1 cellular context compared by ENCODE assay signal in genomic region chr20:3766381-3766780, GRCh38.
TF ChIP-seq lines count a peak whose summit lies in the region.

No MANE protein-coding gene starts in this region.

TF ChIP-seq in GM23338, 12 proteins besides CTCF, POLR2A, EP300 and RAD21 (continued from another document):
- TF ChIP-seq ZNF114 (CRISPR knock-in tag; IDR thresholded peaks at IDR 0.05) (no peak), NANOG (IDR thresholded peaks at IDR 0.05; ENCODE audit: borderline replicate concordance) (no peak), POLR2AphosphoS5 (IDR thresholded peaks at IDR 0.05; ENCODE audit: low read depth) (no peak), ZNF331 (CRISPR knock-in tag; IDR thresholded peaks at IDR 0.05; ENCODE audit: low read depth) (no peak), STAT1 (IDR thresholded peaks at IDR 0.05; ENCODE audit: unreplicated experiment) (no peak), ETS1 (IDR thresholded peaks at IDR 0.05) (no peak)
